8 cellular contexts compared by ENCODE assay signal in genomic region chr3:118882353-118882947, GRCh38.
DNase-seq lines count a peak whose midpoint lies in the region; ATAC-seq, FAIRE-seq and TF ChIP-seq lines count a peak whose summit lies in the region.

No MANE protein-coding gene starts in this region.

- H3K27me3 ChIP-seq in Caco-2 (replicated peaks; ENCODE audit: control insufficient read depth, insufficient read depth, low read length) (no peaks in the 10 kb centered on the region), pancreas (no peaks in the 10 kb centered on the region), upper lobe of left lung (no peaks in the 10 kb centered on the region)

- no peaks in the 10 kb centered on the region for H3K36me3 ChIP-seq in Caco-2 (ENCODE audit: control insufficient read depth, insufficient read depth, low read length)
- H3K36me3 ChIP-seq in pancreas, result no peaks in the 10 kb centered on the region
- H3K36me3 ChIP-seq in upper lobe of left lung, result no peaks in the 10 kb centered on the region

- H3K4me1 ChIP-seq in Caco-2 (no peaks in the 10 kb centered on the region), pancreas (no peaks in the 10 kb centered on the region), upper lobe of left lung (no peaks in the 10 kb centered on the region)

- POLR2A ChIA-PET in Caco-2 (lab: Charles Lee), result no interaction called here

- FAIRE-seq in pancreas (lab: Jason Lieb, UNC), result no peak

- H3K4me3 Mint-ChIP-seq in Caco-2 (ENCODE audit: unreplicated experiment), result no peak overlapping the region

- TF ChIP-seq EP300 in upper lobe of left lung (IDR thresholded peaks at IDR 0.05), result no peak

- no peak overlapping the region for H3K27ac Mint-ChIP-seq in Caco-2 (ENCODE audit: unreplicated experiment)

- no peak for TF ChIP-seq POLR2A in upper lobe of left lung (IDR thresholded peaks at IDR 0.05)

- H3K4me3 ChIP-seq in Caco-2 (ENCODE audit: low read depth, low read length) (no peak overlapping the region), pancreas (no peak overlapping the region), upper lobe of left lung (no peak overlapping the region)

- DNase-seq in Caco-2 (peak; percentile 50 to 68), HUDEP-2 (lab: John Stamatoyannopoulos, UW; ENCODE audit: unreplicated experiment in 76 of 76) (peak in 43 of 76 experiments; percentile 1 to 63 (median 12)), RPMI7951 (ENCODE audit: low read depth) (peak; percentile 51), foreskin melanocyte (peak; percentile 56), pancreas (peak in 5 of 6 donors; percentile 46 to 80 (median 64)), upper lobe of left lung (peak in 1 of 2 donors; percentile 51)
- peak; percentile 29 to 39 for DNase-seq in activated T-helper 1 cell treated with anti-CD3 and anti-CD28 coated beads, Interleukin-2, amount 50 U/mL, for 16 hours (ENCODE audit: low read depth in 1 of 2, low spot score in 1 of 2)

- H3K27ac ChIP-seq in pancreas (no peak overlapping the region), upper lobe of left lung (no peak overlapping the region)

- H3K9me3 ChIP-seq in Caco-2 (no peaks in the 10 kb centered on the region), pancreas (no peaks in the 10 kb centered on the region), upper lobe of left lung (no peaks in the 10 kb centered on the region)

- intact Hi-C loops in Caco-2 (cut with micrococcal nuclease; ENCODE audit: unreplicated experiment), result loop anchor here (1.0 to 5.0 kb wide), 3 partner anchors 152 to 800 kb away; partner anchors contain the start of gene IGSF11
- intact Hi-C loops in pancreas (cut with DNase I), result loop anchor here in 2 of 3 donors (5.0 to 10.0 kb wide), 2 partner anchors 152 to 215 kb away; partner anchors contain the start of gene IGSF11 (in 1 of the 2)

- H3K4me1 Mint-ChIP-seq in Caco-2 (ENCODE audit: low read depth, unreplicated experiment), result no peaks in the 10 kb centered on the region

- CTCF ChIA-PET in Caco-2 (lab: Charles Lee), result interaction anchor here (0.7 to 4.9 kb wide), 9 partner anchors 121 to 359 kb away, joined by 3 to 106 read pairs (median 5); partner anchors contain the start of genes B4GALT4 and IGSF11

- H3K36me3 Mint-ChIP-seq in Caco-2 (ENCODE audit: insufficient read depth, unreplicated experiment), result no peaks in the 10 kb centered on the region

- peak; percentile 57 to 69 for TF ChIP-seq CTCF in Caco-2 (IDR thresholded peaks at IDR 0.05; ENCODE audit: insufficient read depth in 1 of 2, low read depth in 1 of 2, low read length in 1 of 2, severe bottlenecking in 1 of 2, unreplicated experiment in 1 of 2)
- peak; percentile 50 to 71 (median 62) for TF ChIP-seq CTCF in pancreas (IDR thresholded peaks at IDR 0.05)
- TF ChIP-seq CTCF in upper lobe of left lung (IDR thresholded peaks at IDR 0.05), result peak; percentile 53 to 76 (median 65)

- ATAC-seq in GM19438 (IDR thresholded peaks at IDR 0.05; ENCODE audit: low read depth, unreplicated experiment) (peak; percentile 74), pancreas (peak; percentile 80 to 86 (median 85)), upper lobe of left lung (ENCODE audit: low FRiP score in 2 of 2) (peak; percentile 66 to 77)

- peaks cover 14% of the 10 kb centered on the region for H3K27me3 Mint-ChIP-seq in Caco-2 (ENCODE audit: insufficient read depth, unreplicated experiment)

- no TSS peak for BruUV-seq in Caco-2 (replicated peaks; lab: Mats Ljungman, UMichigan)

- WGBS in pancreas, 2 donors, result 56 to 59% methylated on average over 3 of the region's 3 CpGs
- 70 to 79% methylated on average over 3 of the region's 3 CpGs for WGBS in upper lobe of left lung, 2 donors

- H3K9me3 Mint-ChIP-seq in Caco-2 (ENCODE audit: unreplicated experiment), result no peaks in the 10 kb centered on the region
